ENCODE assay signal across 24 cellular contexts in genomic region chr17:80588687-80589086, GRCh38.
"Had no signal": no experiment of that assay in that cellular context is flagged by ENCODE, and none has a peak within 500 bp of the region (broad histone marks: within the 10 kb centered on the region; RNA-seq: fewer than 3 reads in every experiment).

No MANE protein-coding gene starts in this region.

- H3K27ac ChIP-seq: left ventricle myocardium inferior, thoracic aorta had no signal

- H3K4me3 Mint-ChIP-seq: activated CD4-positive, alpha-beta memory T cell treated with anti-CD3 and anti-CD28 coated beads for 36 hours; activated CD4-positive, alpha-beta T cell treated with anti-CD3 and anti-CD28 coated beads, Interleukin-2, amount 10 ng/mL, durations not matched to agents 24 days and 14 days; activated naive CD8-positive, alpha-beta T cell; activated T-cell treated with anti-CD3 and anti-CD28 coated beads, Interleukin-2, amount 50 U/mL, for 24 hours; effector memory CD8-positive, alpha-beta T cell; natural killer cell treated with Interleukin-12 subunit alpha and Interleukin-12 subunit beta and Interleukin-15 and Interleukin-18, amount 100 ng/mL, for 72 hours; stimulated activated effector memory CD8-positive, alpha-beta T cell treated with anti-CD3 and anti-CD28 coated beads, Interleukin-12 subunit alpha, Interleukin-12 subunit beta, amount 100 ng/mL, for 72 hours; stimulated activated naive CD8-positive, alpha-beta T cell treated with anti-CD3 and anti-CD28 coated beads, Interleukin-15, Interleukin-2, amounts not matched to agents 100 ng/mL and 50 ng/mL, for 24 hours had no signal

- H3K27me3 Mint-ChIP-seq: activated CD4-positive, alpha-beta memory T cell treated with anti-CD3 and anti-CD28 coated beads for 36 hours; activated CD4-positive, alpha-beta T cell treated with anti-CD3 and anti-CD28 coated beads, Interleukin-2, amount 10 ng/mL, durations not matched to agents 24 days and 14 days; activated naive CD8-positive, alpha-beta T cell; activated T-cell treated with anti-CD3 and anti-CD28 coated beads, Interleukin-2, amount 50 U/mL, for 24 hours; effector memory CD8-positive, alpha-beta T cell; natural killer cell treated with Interleukin-12 subunit alpha and Interleukin-12 subunit beta and Interleukin-15 and Interleukin-18, amount 100 ng/mL, for 72 hours; stimulated activated naive CD8-positive, alpha-beta T cell treated with anti-CD3 and anti-CD28 coated beads, Interleukin-15, Interleukin-2, amounts not matched to agents 100 ng/mL and 50 ng/mL, for 24 hours had no signal

- H3K9me3 ChIP-seq: left ventricle myocardium inferior, thoracic aorta, upper lobe of left lung had no signal

- H3K4me3 ChIP-seq: left ventricle myocardium inferior, lung, thoracic aorta, upper lobe of left lung had no signal

- H3K27ac Mint-ChIP-seq: activated CD4-positive, alpha-beta memory T cell treated with anti-CD3 and anti-CD28 coated beads for 36 hours; activated CD4-positive, alpha-beta T cell treated with anti-CD3 and anti-CD28 coated beads, Interleukin-2, amount 10 ng/mL, durations not matched to agents 24 days and 14 days; activated naive CD8-positive, alpha-beta T cell; activated T-cell treated with anti-CD3 and anti-CD28 coated beads, Interleukin-2, amount 50 U/mL, for 24 hours; activated T-helper 2 cell treated with anti-CD3 and anti-CD28 coated beads, Interferon-gamma antibody, Interleukin-2, Interleukin-4, amounts not matched to agents 10 μg/mL and 5 μg/mL and 100 μg/mL, durations not matched to agents 14 hours and 24 hours and 36 hours; natural killer cell treated with Interleukin-12 subunit alpha and Interleukin-12 subunit beta and Interleukin-15 and Interleukin-18, amount 100 ng/mL, for 72 hours; stimulated activated effector memory CD8-positive, alpha-beta T cell treated with anti-CD3 and anti-CD28 coated beads, Interleukin-12 subunit alpha, Interleukin-12 subunit beta, amount 100 ng/mL, for 72 hours; stimulated activated naive CD8-positive, alpha-beta T cell treated with anti-CD3 and anti-CD28 coated beads, Interleukin-15, Interleukin-2, amounts not matched to agents 100 ng/mL and 50 ng/mL, for 24 hours had no signal

- DNase-seq: activated CD4-positive, alpha-beta memory T cell treated with anti-CD3 and anti-CD28 coated beads for 36 hours; activated CD4-positive, alpha-beta T cell treated with anti-CD3 and anti-CD28 coated beads, Interleukin-2, amount 10 ng/mL, durations not matched to agents 24 days and 14 days; activated CD4-positive, CD25-positive, alpha-beta regulatory T cell treated with anti-CD3 and anti-CD28 coated beads, Interleukin-2, amount 50 U/mL, for 72 hours; activated CD8-positive, alpha-beta memory T cell treated with anti-CD3 and anti-CD28 coated beads, Interleukin-2, amount 50 U/mL, for 48 hours; activated T-cell treated with anti-CD3 and anti-CD28 coated beads, Interleukin-2, amount 50 U/mL, for 24 hours; amygdala; caudate nucleus; cortex of kidney; effector memory CD8-positive, alpha-beta T cell; islet precursor cell; left ventricle myocardium inferior; mesendoderm; small intestine; stimulated activated CD4-positive, alpha-beta T cell treated with anti-CD3 and anti-CD28 coated beads, Interleukin-4, amount 100 ng/mL, for 24 hours; upper lobe of left lung had no signal

- H3K36me3 ChIP-seq: left ventricle myocardium inferior, thoracic aorta, upper lobe of left lung had no signal

- H3K27me3 ChIP-seq: upper lobe of left lung had no signal

- ATAC-seq: effector memory CD8-positive, alpha-beta T cell; esophagus mucosa; natural killer cell treated with Interleukin-12 subunit alpha and Interleukin-12 subunit beta and Interleukin-15 and Interleukin-18, amount 100 ng/mL, for 72 hours; sciatic nerve; stimulated activated effector memory CD8-positive, alpha-beta T cell treated with anti-CD3 and anti-CD28 coated beads, Interleukin-12 subunit alpha, Interleukin-12 subunit beta, amount 100 ng/mL, for 72 hours had no signal

- H3K36me3 Mint-ChIP-seq: natural killer cell treated with Interleukin-12 subunit alpha and Interleukin-12 subunit beta and Interleukin-15 and Interleukin-18, amount 100 ng/mL, for 72 hours; stimulated activated effector memory CD8-positive, alpha-beta T cell treated with anti-CD3 and anti-CD28 coated beads, Interleukin-12 subunit alpha, Interleukin-12 subunit beta, amount 100 ng/mL, for 72 hours had no signal

- H3K9me3 Mint-ChIP-seq: activated CD4-positive, alpha-beta memory T cell treated with anti-CD3 and anti-CD28 coated beads for 36 hours; activated CD4-positive, alpha-beta T cell treated with anti-CD3 and anti-CD28 coated beads, Interleukin-2, amount 10 ng/mL, durations not matched to agents 24 days and 14 days; activated T-cell treated with anti-CD3 and anti-CD28 coated beads, Interleukin-2, amount 50 U/mL, for 24 hours; activated T-helper 2 cell treated with anti-CD3 and anti-CD28 coated beads, Interferon-gamma antibody, Interleukin-2, Interleukin-4, amounts not matched to agents 10 μg/mL and 5 μg/mL and 100 μg/mL, durations not matched to agents 14 hours and 24 hours and 36 hours; effector memory CD8-positive, alpha-beta T cell; natural killer cell treated with Interleukin-12 subunit alpha and Interleukin-12 subunit beta and Interleukin-15 and Interleukin-18, amount 100 ng/mL, for 72 hours; stimulated activated effector memory CD8-positive, alpha-beta T cell treated with anti-CD3 and anti-CD28 coated beads, Interleukin-12 subunit alpha, Interleukin-12 subunit beta, amount 100 ng/mL, for 72 hours; stimulated activated naive CD8-positive, alpha-beta T cell treated with anti-CD3 and anti-CD28 coated beads, Interleukin-15, Interleukin-2, amounts not matched to agents 100 ng/mL and 50 ng/mL, for 24 hours had no signal
